Comparison of ENCODE assay signal across 8 cellular contexts in genomic region chr5:170302729-170303501, GRCh38. TPM values are rescaled to one million over a fixed set of nuclear protein-coding genes. Genes with fewer than 3 reads are reported as not detected.
DNase-seq lines count a peak whose midpoint lies in the region; ATAC-seq and TF ChIP-seq lines count a peak whose summit lies in the region.

No MANE protein-coding gene starts in this region.

- H3K79me2 ChIP-seq in SK-N-SH (ENCODE audit: insufficient read depth), result no peaks in the 10 kb centered on the region

- no peaks in the 10 kb centered on the region; a peak in 1 of 4 replicates for H3K4me1 ChIP-seq in SK-N-SH (ENCODE audit: control insufficient read depth in 1 of 2, insufficient read depth in 2 of 2, low read depth in 1 of 2, low read length in 1 of 2)

- 52% methylated on average over 11 of the region's 17 CpGs for WGBS in SK-N-SH (ENCODE audit: low lambda C conversion rate)

- no peaks in the 10 kb centered on the region for H3K36me3 Mint-ChIP-seq in mesothelial cell of epicardium

- no peaks in the 10 kb centered on the region for H3K9me3 ChIP-seq in SK-N-SH

- H3K27ac Mint-ChIP-seq in mesothelial cell of epicardium, result peak overlapping the region; percentile 27

- H3F3A ChIP-seq in SK-N-SH (replicated peaks; ENCODE audit: insufficient read depth), result no peaks in the 10 kb centered on the region

- H3K4me3 ChIP-seq in SK-N-SH (ENCODE audit: low read depth in 2 of 2, low read length in 1 of 2), result no peak overlapping the region

- no peaks in the 10 kb centered on the region for H3K27me3 Mint-ChIP-seq in mesothelial cell of epicardium (ENCODE audit: low read depth)

- H3K4me2 ChIP-seq in SK-N-SH, result no peak overlapping the region

- DNase-seq in OCI-M2 (lab: John Stamatoyannopoulos, UW; ENCODE audit: unreplicated experiment) (peak; percentile 15), activated gamma-delta T cell (lab: John Stamatoyannopoulos, UW) (peak; percentile 30), mesothelial cell of epicardium (ENCODE audit: low spot score in 2 of 2, unreplicated experiment in 2 of 2) (no peak), SK-N-SH (no peak), superior temporal gyrus (ENCODE audit: extremely low spot score) (no peak), amniotic stem cell (lab: John Stamatoyannopoulos, UW) (no peak)

- no peak overlapping the region for H3K9ac ChIP-seq in SK-N-SH

- no peak for TF ChIP-seq EP300 in SK-N-SH (IDR thresholded peaks at IDR 0.05; ENCODE audit: borderline replicate concordance in 1 of 2, low read depth in 1 of 2, low read length in 1 of 2)

- TF ChIP-seq CTCF in mesothelial cell of epicardium (IDR thresholded peaks at IDR 0.05; ENCODE audit: unreplicated experiment) (no peak), SK-N-SH (IDR thresholded peaks at IDR 0.05) (no peak)

- H3K4me1 Mint-ChIP-seq in mesothelial cell of epicardium, result peaks cover 8% of the 10 kb centered on the region

- no peak overlapping the region for H2AFZ ChIP-seq in SK-N-SH (ENCODE audit: low read depth)

- peak; percentile 56 for ATAC-seq in GM18508 (IDR thresholded peaks at IDR 0.05; ENCODE audit: insufficient read depth, unreplicated experiment)
- ATAC-seq in HG02840 (IDR thresholded peaks at IDR 0.05; ENCODE audit: low FRiP score, unreplicated experiment), result peak; percentile 62

- no peaks in the 10 kb centered on the region for H3K9me2 ChIP-seq in SK-N-SH

- H3K27me3 ChIP-seq in SK-N-SH (ENCODE audit: insufficient read depth), result no peaks in the 10 kb centered on the region; the same call in 1 of the 2 replicates

- no peak overlapping the region for H3K4me3 Mint-ChIP-seq in mesothelial cell of epicardium

- H3K27ac ChIP-seq in SK-N-SH (ENCODE audit: low read depth in 2 of 2, low read length in 1 of 2), result no peak overlapping the region

- POLR2A ChIA-PET in SK-N-SH (lab: Yijun Ruan, JAX), result no interaction called here

- H4K20me1 ChIP-seq in SK-N-SH (ENCODE audit: insufficient read depth), result no peaks in the 10 kb centered on the region

- no peak for TF ChIP-seq RAD21 in SK-N-SH (IDR thresholded peaks at IDR 0.05; ENCODE audit: low read length)

- H3K9me3 Mint-ChIP-seq in mesothelial cell of epicardium, result peaks cover 3% of the 10 kb centered on the region

- H3K36me3 ChIP-seq in SK-N-SH (replicated peaks in 1 of 2; ENCODE audit: control insufficient read depth in 1 of 2, insufficient read depth in 2 of 2, low read length in 1 of 2), result no peaks in the 10 kb centered on the region

- CTCF ChIA-PET in SK-N-SH (lab: Yijun Ruan, JAX), result interaction anchor here (1.1 kb wide), 1 partner anchor 87 kb away, joined by 3 read pairs; no protein-coding TSS in a partner anchor

TF ChIP-seq in SK-N-SH, 30 proteins besides CTCF, POLR2A, EP300 and RAD21:
- no peak for TF ChIP-seq FOSL2 (IDR thresholded peaks at IDR 0.05; ENCODE audit: borderline replicate concordance, low read depth)
- no peak for TF ChIP-seq MEF2A (IDR thresholded peaks at IDR 0.05; ENCODE audit: borderline replicate concordance, low read depth)
- no peak for TF ChIP-seq PBX3 (IDR thresholded peaks at IDR 0.05)
- TF ChIP-seq YY1 (IDR thresholded peaks at IDR 0.05; ENCODE audit: low read depth), result no peak
- TF ChIP-seq ZBTB33 (IDR thresholded peaks at IDR 0.05; ENCODE audit: borderline replicate concordance, low read depth), result no peak
- TF ChIP-seq ELF1 (IDR thresholded peaks at IDR 0.05), result no peak
- no peak for TF ChIP-seq POLR2AphosphoS5 (IDR thresholded peaks at IDR 0.05; ENCODE audit: low read depth, low read length)
- TF ChIP-seq RFX5 (IDR thresholded peaks at IDR 0.05; ENCODE audit: low read length), result no peak
- no peak for TF ChIP-seq IRF3 (IDR thresholded peaks at IDR 0.05; ENCODE audit: low read depth, low read length)
- TF ChIP-seq MAX (IDR thresholded peaks at IDR 0.05; ENCODE audit: low read depth), result no peak
- TF ChIP-seq USF1 (IDR thresholded peaks at IDR 0.05; ENCODE audit: borderline replicate concordance, low read depth), result no peak
- TF ChIP-seq GABPA (IDR thresholded peaks at IDR 0.05; ENCODE audit: low read depth), result no peak
- no peak for TF ChIP-seq TCF12 (IDR thresholded peaks at IDR 0.05)
- TF ChIP-seq SMC3 (IDR thresholded peaks at IDR 0.05; ENCODE audit: low read depth, low read length), result no peak
- no peak for TF ChIP-seq JUND (IDR thresholded peaks at IDR 0.05)
- no peak for TF ChIP-seq EZH2phosphoT487 (IDR thresholded peaks at IDR 0.05; ENCODE audit: borderline replicate concordance, low read depth)
- no peak for TF ChIP-seq CHD2 (IDR thresholded peaks at IDR 0.05; ENCODE audit: low read length, partially characterized antibody)
- no peak for TF ChIP-seq USF2 (IDR thresholded peaks at IDR 0.05; ENCODE audit: borderline replicate concordance, low read depth, low read length)

RNA-seq across cellular contexts. Expression of gene LCP2, which starts 5.3 kb away (rescaled TPM):
- total RNA-seq in mesothelial cell of epicardium, result not detected in 3 replicates
- not detected in 2 replicates for polyA plus RNA-seq in SK-N-SH (2012; rRNA removed)
- not detected in 2 replicates for polyA plus RNA-seq in SK-N-SH (2012; cell fraction: cytosol; rRNA removed)
- polyA plus RNA-seq in SK-N-SH (2012; cell fraction: nucleus; rRNA removed), result not detected in 2 replicates

Comparison
In these comparisons a context has a peak if more than half of its experiments do, and no peak if none do; other contexts are left out.
1. DNase-seq: peak in OCI-M2 (single experiment) and activated gamma-delta T cell (single experiment); none in mesothelial cell of epicardium (0 of 2), SK-N-SH (single experiment), superior temporal gyrus (single experiment) and amniotic stem cell (single experiment).